Comparison of ENCODE assay signal across 1 cellular context in genomic region chr1:973459-974292, GRCh38.
TF ChIP-seq lines count a peak whose summit lies in the region.

No MANE protein-coding gene starts in this region.

TF ChIP-seq in K562, 482 proteins besides CTCF, POLR2A, EP300 and RAD21:
- TF ChIP-seq HDAC6 (IDR thresholded peaks at IDR 0.05; ENCODE audit: low read depth, low read length) (no peak), ZBTB8A (IDR thresholded peaks at IDR 0.05; ENCODE audit: partially characterized antibody) (no peak), PCBP1 (IDR thresholded peaks at IDR 0.05; ENCODE audit: low read depth, low read length, poor library complexity, severe bottlenecking) (peak; percentile 48), FOXK2 (conservative IDR thresholded peaks at IDR 0.05 in 1 of 2, IDR thresholded peaks at IDR 0.05 in 1 of 2; ENCODE audit: low read depth in 2 of 2) (no peak), U2AF1 (optimal IDR thresholded peaks at IDR 0.05; ENCODE audit: low read depth, low read length) (no peak), ZNF133 (CRISPR knock-in tag; IDR thresholded peaks at IDR 0.05) (no peak), RBM14 (IDR thresholded peaks at IDR 0.05; ENCODE audit: borderline replicate concordance, insufficient read depth, low read depth, low read length) (0 out of 2 replicates have a peak, but pooled peaks have one; percentile 15)
- TF ChIP-seq, protein P1, sequence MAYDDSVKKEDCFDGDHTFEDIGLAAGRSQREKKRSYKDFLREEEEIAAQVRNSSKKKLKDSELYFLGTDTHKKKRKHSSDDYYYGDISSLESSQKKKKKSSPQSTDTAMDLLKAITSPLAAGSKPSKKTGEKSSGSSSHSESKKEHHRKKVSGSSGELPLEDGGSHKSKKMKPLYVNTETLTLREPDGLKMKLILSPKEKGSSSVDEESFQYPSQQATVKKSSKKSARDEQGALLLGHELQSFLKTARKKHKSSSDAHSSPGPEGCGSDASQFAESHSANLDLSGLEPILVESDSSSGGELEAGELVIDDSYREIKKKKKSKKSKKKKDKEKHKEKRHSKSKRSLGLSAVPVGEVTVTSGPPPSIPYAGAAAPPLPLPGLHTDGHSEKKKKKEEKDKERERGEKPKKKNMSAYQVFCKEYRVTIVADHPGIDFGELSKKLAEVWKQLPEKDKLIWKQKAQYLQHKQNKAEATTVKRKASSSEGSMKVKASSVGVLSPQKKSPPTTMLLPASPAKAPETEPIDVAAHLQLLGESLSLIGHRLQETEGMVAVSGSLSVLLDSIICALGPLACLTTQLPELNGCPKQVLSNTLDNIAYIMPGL (CRISPR knock-in tag; IDR thresholded peaks at IDR 0.05), result no peak
